1 cellular context compared by ENCODE assay signal in genomic region chr11:121936375-121936774, GRCh38.
TF ChIP-seq lines count a peak whose summit lies in the region.

No MANE protein-coding gene starts in this region.

TF ChIP-seq in WTC11, 78 proteins besides CTCF, POLR2A, EP300 and RAD21 (continued from another document):
- TF ChIP-seq ZMAT4 (CRISPR knock-in tag; IDR thresholded peaks at IDR 0.05): no peak
- TF ChIP-seq PREB (CRISPR knock-in tag; IDR thresholded peaks at IDR 0.05; ENCODE audit: borderline replicate concordance): no peak
- no peak for TF ChIP-seq FOXP4 (CRISPR knock-in tag; IDR thresholded peaks at IDR 0.05)
- no peak for TF ChIP-seq ZSCAN18 (CRISPR knock-in tag; IDR thresholded peaks at IDR 0.05)
